Comparison of ENCODE assay signal across 16 cellular contexts in the genomic region with DNA sequence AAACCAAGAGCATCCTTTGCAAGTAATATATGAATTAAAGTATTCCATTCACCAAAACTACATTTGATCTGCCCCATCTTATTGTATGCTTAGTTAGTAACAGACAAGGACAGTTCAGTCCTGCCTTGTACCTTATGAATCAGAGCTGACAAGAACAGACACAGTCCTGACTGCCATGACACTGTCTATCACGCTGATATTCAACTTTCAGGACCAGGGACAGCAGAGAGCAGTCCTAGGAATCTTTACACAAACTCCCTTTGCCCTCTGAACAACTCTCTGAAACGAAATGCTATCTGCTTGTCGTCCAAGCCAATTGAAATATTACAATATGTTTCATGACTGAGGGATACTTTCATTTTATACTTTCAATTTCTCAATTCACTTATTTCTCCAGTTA.
A peak's percentile ranks its signal among the peaks of the same experiment; 100 is the strongest.
DNase-seq lines count a peak whose midpoint lies in the region; ATAC-seq, FAIRE-seq and TF ChIP-seq lines count a peak whose summit lies in the region.
"Had no signal": no experiment of that assay in that cellular context is flagged by ENCODE, and none has a peak within 500 bp of the region (broad histone marks: within the 10 kb centered on the region; RNA-seq: fewer than 3 reads in every experiment).

No MANE protein-coding gene starts in this region.

- CTCF ChIA-PET in GM12878 (lab: Yijun Ruan, JAX) = interaction anchor here (0.6 kb wide), 1 partner anchor 369 kb away, joined by 3 read pairs; no protein-coding TSS in a partner anchor
- CTCF ChIA-PET in T-cell (lab: Charles Lee) = no interaction called here

- no peaks in the 10 kb centered on the region for H3K9me2 ChIP-seq in Karpas-422 (replicated peaks; ENCODE audit: insufficient read depth, low read length)

- H3K4me3 ChIP-seq in DND-41 (ENCODE audit: low read depth in 1 of 2, low read length in 2 of 2) = no peak overlapping the region
- no peak overlapping the region for H3K4me3 ChIP-seq in Karpas-422 (ENCODE audit: low read length)
- no peak overlapping the region for H3K4me3 ChIP-seq in GM12878
- H3K4me3 ChIP-seq: gastrocnemius medialis, lung, prostate gland had no signal

- H3K4me2 ChIP-seq in DND-41 (ENCODE audit: insufficient read depth, low read length) (no peak overlapping the region), Karpas-422 (ENCODE audit: low read depth, low read length, poor library complexity, severe bottlenecking) (no peak overlapping the region), GM12878 (ENCODE audit: control insufficient read depth, insufficient read depth) (no peak overlapping the region)

- intact Hi-C loops in GM12878 (cut with micrococcal nuclease; ENCODE audit: unreplicated experiment) = no loop called here

- FAIRE-seq in GM12878 (lab: Jason Lieb, UNC) = no peak

- POLR2A ChIA-PET in GM12878 (lab: Charles Lee) (no interaction called here), T-cell (lab: Charles Lee) (no interaction called here)

- RAD21 ChIA-PET in GM12878 (lab: Charles Lee; ENCODE audit: unreplicated experiment) = no interaction called here

- H3K9me3 ChIP-seq in DND-41 (ENCODE audit: insufficient read depth, low read length, severe bottlenecking) (no peaks in the 10 kb centered on the region), Karpas-422 (ENCODE audit: low read length) (no peaks in the 10 kb centered on the region), GM12878 (replicated peaks; ENCODE audit: control insufficient read depth, insufficient read depth, low read length) (no peaks in the 10 kb centered on the region)
- H3K9me3 ChIP-seq: BE2C, gastrocnemius medialis, prostate gland had no signal

- TF ChIP-seq EP300 in GM12878 (IDR thresholded peaks at IDR 0.05; ENCODE audit: borderline replicate concordance in 1 of 2, control insufficient read depth in 1 of 2, low read depth in 2 of 2, low read length in 2 of 2) = no peak

- peak; percentile 87 for ATAC-seq in DND-41 (ENCODE audit: insufficient read depth, low read depth)
- ATAC-seq in GM12878 = no peak
- ATAC-seq in left lobe of liver = peak; percentile 56
- no peak for ATAC-seq in T-cell (replicated peaks in 1 of 4)
- ATAC-seq in GM21515 (IDR thresholded peaks at IDR 0.05; ENCODE audit: unreplicated experiment) = no peak
- ATAC-seq: gastrocnemius medialis; stimulated activated naive B cell treated with anti-CD40 and anti-IgM and Interleukin-4, amounts not matched to agents 10 μg/mL and 1 μg/mL and 100 μg/mL, for 72 hours had no signal

- H3K79me2 ChIP-seq in DND-41 (ENCODE audit: insufficient read depth, low read length) (no peaks in the 10 kb centered on the region), Karpas-422 (ENCODE audit: low read length) (no peaks in the 10 kb centered on the region), GM12878 (ENCODE audit: control insufficient read depth, insufficient read depth, low read length) (no peaks in the 10 kb centered on the region)

- SMC1A ChIA-PET in GM12878 (lab: Charles Lee; ENCODE audit: uncharacterized antibody, unreplicated experiment) = no interaction called here

- WGBS in GM12878 (ENCODE audit: insufficient coverage, insufficient replicate concordance, low lambda C conversion rate, missing lambda C conversion rate) = 2% methylated on average over 3 of the region's 3 CpGs

- H3K4me1 ChIP-seq in DND-41 (ENCODE audit: insufficient read depth, low read length) (no peaks in the 10 kb centered on the region), Karpas-422 (ENCODE audit: low read length) (no peaks in the 10 kb centered on the region), GM12878 (ENCODE audit: control insufficient read depth, insufficient read depth, low read length) (no peaks in the 10 kb centered on the region)
- H3K4me1 ChIP-seq: BE2C, gastrocnemius medialis, prostate gland had no signal

- no peaks in the 10 kb centered on the region for H4K20me1 ChIP-seq in DND-41 (ENCODE audit: insufficient read depth, low read length)
- no peaks in the 10 kb centered on the region for H4K20me1 ChIP-seq in Karpas-422 (ENCODE audit: insufficient read depth, low read depth, low read length)
- no peaks in the 10 kb centered on the region for H4K20me1 ChIP-seq in GM12878 (ENCODE audit: control insufficient read depth, insufficient read depth)

- H3K27me3 ChIP-seq in DND-41 (ENCODE audit: insufficient read depth, low read length, poor library complexity) (no peaks in the 10 kb centered on the region), Karpas-422 (ENCODE audit: low read length) (no peaks in the 10 kb centered on the region), GM12878 (replicated peaks in 1 of 2; ENCODE audit: control insufficient read depth in 2 of 2, insufficient read depth in 2 of 2, low read length in 1 of 2) (no peaks in the 10 kb centered on the region)
- H3K27me3 ChIP-seq: BE2C, gastrocnemius medialis had no signal

- BruUV-seq in GM12878 (replicated peaks; lab: Mats Ljungman, UMichigan) = no TSS peak

- no peak overlapping the region for H2AFZ ChIP-seq in DND-41 (ENCODE audit: low read depth, low read length)
- H2AFZ ChIP-seq in Karpas-422 (ENCODE audit: low read length) = no peak overlapping the region
- no peak overlapping the region for H2AFZ ChIP-seq in GM12878 (ENCODE audit: control insufficient read depth, low read depth, low read length)

- H3K4me1 Mint-ChIP-seq in T-cell = no peaks in the 10 kb centered on the region
- H3K4me1 Mint-ChIP-seq: stimulated activated naive B cell treated with anti-CD40 and anti-IgM and Interleukin-4, amounts not matched to agents 10 μg/mL and 1 μg/mL and 100 μg/mL, for 72 hours had no signal

- H3K36me3 Mint-ChIP-seq in T-cell = no peaks in the 10 kb centered on the region
- H3K36me3 Mint-ChIP-seq: stimulated activated naive B cell treated with anti-CD40 and anti-IgM and Interleukin-4, amounts not matched to agents 10 μg/mL and 1 μg/mL and 100 μg/mL, for 72 hours had no signal

- H3K27ac Mint-ChIP-seq in T-cell = no peak overlapping the region
- H3K27ac Mint-ChIP-seq: stimulated activated naive B cell treated with anti-CD40 and anti-IgM and Interleukin-4, amounts not matched to agents 10 μg/mL and 1 μg/mL and 100 μg/mL, for 72 hours had no signal

- H3K27me3 Mint-ChIP-seq in T-cell = no peaks in the 10 kb centered on the region

- in situ Hi-C loops in GM12878 (cut with MboI) = no loop called here

- H3K9me3 Mint-ChIP-seq in T-cell = peaks cover 2 to 6% (median 4%) of the 10 kb centered on the region in 3 donors
- H3K9me3 Mint-ChIP-seq: stimulated activated naive B cell treated with anti-CD40 and anti-IgM and Interleukin-4, amounts not matched to agents 10 μg/mL and 1 μg/mL and 100 μg/mL, for 72 hours had no signal

- H3K36me3 ChIP-seq in DND-41 (ENCODE audit: insufficient read depth, low read length) = no peaks in the 10 kb centered on the region
- no peaks in the 10 kb centered on the region for H3K36me3 ChIP-seq in Karpas-422 (ENCODE audit: insufficient read depth, low read length)
- H3K36me3 ChIP-seq in GM12878 (ENCODE audit: control insufficient read depth in 2 of 2, insufficient read depth in 2 of 2, low read length in 1 of 2) = no peaks in the 10 kb centered on the region
- H3K36me3 ChIP-seq: BE2C, gastrocnemius medialis, prostate gland had no signal

- DNase-seq in DND-41 = peak; percentile 49
- peak; percentile 73 for DNase-seq in Karpas-422
- DNase-seq in GM12878 (ENCODE audit: low read depth, low spot score) = no peak
- DNase-seq in left lobe of liver (ENCODE audit: low spot score) = peak; percentile 30
- DNase-seq in T-cell = no peak
- DNase-seq in NCI-H446 treated with DMSO at 0.1 percent for 48 hours (lab: John Stamatoyannopoulos, UW) = no peak
- no peak for DNase-seq in SHP77 treated with DMSO at 0.1 percent for 48 hours (lab: John Stamatoyannopoulos, UW)
- DNase-seq: activated naive CD4-positive, alpha-beta T cell treated with Interleukin-2 at 50 U/mL for 16 hours; BE2C; gastrocnemius medialis; NCI-H146; stimulated activated CD4-positive, alpha-beta T cell treated with anti-CD3 and anti-CD28 coated beads, Interleukin-1b, Interleukin-23, amount 100 ng/mL, for 48 hours; stimulated activated naive B cell treated with anti-CD40 and anti-IgM and Interleukin-4, amounts not matched to agents 10 μg/mL and 1 μg/mL and 100 μg/mL, for 72 hours had no signal

- H3K9ac ChIP-seq in DND-41 (ENCODE audit: low read depth, low read length) (no peak overlapping the region), Karpas-422 (ENCODE audit: low read length) (no peak overlapping the region), GM12878 (ENCODE audit: control insufficient read depth, insufficient read depth, low read length) (no peak overlapping the region)

- H3K27ac ChIP-seq in DND-41 (ENCODE audit: low read length) (no peak overlapping the region), Karpas-422 (ENCODE audit: low read length) (no peak overlapping the region), GM12878 (ENCODE audit: control insufficient read depth, insufficient read depth) (no peak overlapping the region)
- H3K27ac ChIP-seq: gastrocnemius medialis, prostate gland had no signal

- TF ChIP-seq RAD21 in GM12878 (IDR thresholded peaks at IDR 0.05; ENCODE audit: insufficient read depth, low read depth, low read length) = no peak

- TF ChIP-seq CTCF in DND-41 (IDR thresholded peaks at IDR 0.05; ENCODE audit: borderline replicate concordance, extremely low read depth, low read length, poor library complexity, severe bottlenecking) (no peak), GM12878 (IDR thresholded peaks at IDR 0.05 in 2 of 3, conservative IDR thresholded peaks at IDR 0.05 in 1 of 3; ENCODE audit: control insufficient read depth in 2 of 3, extremely low read depth in 1 of 3, insufficient read depth in 1 of 3, low read depth in 3 of 3, low read length in 3 of 3) (no peak)

- TF ChIP-seq POLR2A in GM12878 (IDR thresholded peaks at IDR 0.05; ENCODE audit: low read depth, low read length) = no peak

- H3K4me3 Mint-ChIP-seq in T-cell = no peak overlapping the region
- H3K4me3 Mint-ChIP-seq: stimulated activated naive B cell treated with anti-CD40 and anti-IgM and Interleukin-4, amounts not matched to agents 10 μg/mL and 1 μg/mL and 100 μg/mL, for 72 hours had no signal

TF ChIP-seq in GM12878, 131 proteins besides CTCF, POLR2A, EP300 and RAD21 (continues in another document):
- TF ChIP-seq PAX5 (IDR thresholded peaks at IDR 0.05; ENCODE audit: borderline replicate concordance, low read depth, low read length) (no peak), KDM1A (IDR thresholded peaks at IDR 0.05; ENCODE audit: borderline replicate concordance) (no peak)

Comparison
In these comparisons a context has a peak if more than half of its experiments do, and no peak if none do; other contexts are left out.
1. ATAC-seq: peak in DND-41 (single experiment) and left lobe of liver (single experiment); none in GM12878 (single experiment), T-cell (0 of 4) and GM21515 (single experiment).
2. DNase-seq: peak in DND-41 (single experiment), Karpas-422 (single experiment) and left lobe of liver (single experiment); none in GM12878 (single experiment), T-cell (0 of 34), NCI-H446 treated with DMSO at 0.1 percent for 48 hours (single experiment) and SHP77 treated with DMSO at 0.1 percent for 48 hours (single experiment).